Comparison of ENCODE assay signal across 37 cellular contexts in genomic region chr6:168336967-168337366, GRCh38. TPM values are rescaled to one million over a fixed set of nuclear protein-coding genes. Genes with fewer than 3 reads are reported as not detected.
"Had no signal": no experiment of that assay in that cellular context is flagged by ENCODE, and none has a peak within 500 bp of the region (broad histone marks: within the 10 kb centered on the region; RNA-seq: fewer than 3 reads in every experiment).

No MANE protein-coding gene starts in this region.

- H3K4me3 ChIP-seq: PC-9, SJCRH30, SK-N-MC had no signal

- H3K27ac ChIP-seq: PC-9, RWPE1, SJCRH30, SK-N-MC had no signal

- H3K4me2 ChIP-seq: PC-9 had no signal

- DNase-seq: Karpas-422, KG1, NCI-H1048, NCI-H1092 treated with DMSO at 0.1 percent for 48 hours, NCI-H1105 treated with DMSO at 0.1 percent for 48 hours, NCI-H1417, NCI-H1436, NCI-H146, NCI-H1694, NCI-H187, NCI-H1930, NCI-H2029 treated with DMSO at 0.1 percent for 48 hours, NCI-H2171 treated with DMSO at 0.1 percent for 48 hours, NCI-H2227 treated with DMSO at 0.1 percent for 48 hours, NCI-H345, NCI-H446, NCI-H510A treated with DMSO at 0.1 percent for 48 hours, NCI-H524 treated with DMSO at 0.1 percent for 48 hours, NCI-H526 treated with DMSO at 0.1 percent for 48 hours, NCI-H82, PC-9, SHP77, SIG-M5, T-cell had no signal

- H3K9me3 ChIP-seq: SJCRH30 had no signal

- H2AFZ ChIP-seq: PC-9 had no signal

- H3K4me1 ChIP-seq: SJCRH30 had no signal

- H3K27me3 ChIP-seq: SJCRH30 had no signal

- FAIRE-seq: RCC 7860 had no signal

- ATAC-seq: Panc1, Right ventricle myocardium inferior, SK-N-SH treated with all-trans-retinoic acid at 6 μM for 48 hours, T-cell had no signal

- H3K36me3 ChIP-seq: SJCRH30 had no signal

RNA-seq across cellular contexts. Expression of gene DACT2, which starts 17.4 kb away (rescaled TPM):
- total RNA-seq: LHCN-M2, MCF 10A, NCI-H460, OCI-LY7, PC-9, RPMI7951, SJCRH30, SK-MEL-5, T-cell had no signal
